In the genomic region with DNA sequence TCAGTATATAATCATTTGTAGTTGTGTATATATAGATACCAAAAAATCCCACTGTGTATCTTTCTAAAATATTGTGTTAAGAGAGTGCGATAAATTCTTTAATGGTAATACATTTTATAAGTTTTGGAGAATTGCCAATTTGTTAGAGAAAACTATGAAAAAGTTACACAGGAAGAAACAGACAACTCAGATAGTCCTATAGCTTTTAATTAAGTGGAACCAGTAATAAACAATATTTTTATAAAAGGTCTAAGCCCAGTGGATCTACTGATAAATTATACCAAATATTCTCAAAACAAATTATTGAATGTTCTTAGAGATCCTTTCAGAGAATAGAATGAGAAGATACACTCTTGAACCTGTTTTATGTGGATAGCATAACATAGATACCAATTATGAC, we compare ENCODE assay signal across 27 cellular contexts.
"Had no signal": no experiment of that assay in that cellular context is flagged by ENCODE, and none has a peak within 500 bp of the region (broad histone marks: within the 10 kb centered on the region; RNA-seq: fewer than 3 reads in every experiment).

No MANE protein-coding gene starts in this region.

- FAIRE-seq: colon, endometrium, endothelial cell of umbilical vein, frontal cortex had no signal

- DNase-seq: colonic mucosa; cortex of kidney; dermis blood vessel endothelial cell; dorsolateral prefrontal cortex; effector CD4-positive, alpha-beta T cell; effector CD8-positive, alpha-beta T cell; effector memory CD4-positive, alpha-beta T cell; effector memory CD8-positive, alpha-beta T cell; erythroblast; esophagus squamous epithelium; foreskin fibroblast; foreskin keratinocyte; foreskin melanocyte; gastrocnemius medialis; glutamatergic neuron; head of caudate nucleus; heart left ventricle; heart right ventricle had no signal

- H3K4me3 ChIP-seq: colonic mucosa, coronary artery, dorsolateral prefrontal cortex, esophagus muscularis mucosa, esophagus squamous epithelium, gastrocnemius medialis, gastroesophageal sphincter, heart left ventricle, heart right ventricle had no signal

- H3K36me3 ChIP-seq: colonic mucosa had no signal

- H3K27me3 ChIP-seq: colonic mucosa, dorsolateral prefrontal cortex, esophagus muscularis mucosa, esophagus squamous epithelium, foreskin keratinocyte, gastrocnemius medialis, gastroesophageal sphincter, heart left ventricle, heart right ventricle had no signal

- H3K9me3 ChIP-seq: colonic mucosa, esophagus muscularis mucosa, gastrocnemius medialis had no signal

- ATAC-seq: effector memory CD8-positive, alpha-beta T cell; esophagus mucosa; foreskin keratinocyte; gastrocnemius medialis; gastroesophageal sphincter had no signal

- H3K4me1 ChIP-seq: colonic mucosa, esophagus muscularis mucosa, esophagus squamous epithelium, foreskin keratinocyte, gastrocnemius medialis, gastroesophageal sphincter had no signal

- H3K27ac ChIP-seq: colonic mucosa, coronary artery, dorsolateral prefrontal cortex, epithelial cell of prostate, esophagus muscularis mucosa, esophagus squamous epithelium, foreskin keratinocyte, gastroesophageal sphincter, heart left ventricle, heart right ventricle had no signal
